8 cellular contexts compared by ENCODE assay signal in the genomic region with DNA sequence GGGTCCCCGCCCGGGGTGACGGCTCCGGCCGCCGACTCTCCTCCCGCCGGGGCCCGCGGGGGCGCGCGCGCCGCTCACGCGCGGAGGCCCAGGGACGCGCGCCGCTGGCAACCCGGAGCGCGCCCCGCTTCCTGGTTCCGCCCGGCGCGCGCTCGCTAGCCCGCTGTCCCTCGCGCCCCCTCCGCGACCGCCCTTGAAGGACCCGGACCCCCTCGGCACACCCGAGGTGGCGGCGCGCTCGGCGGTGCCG. TPM values are rescaled to one million over a fixed set of nuclear protein-coding genes. Genes with fewer than 3 reads are reported as not detected.
DNase-seq lines count a peak whose midpoint lies in the region; ATAC-seq, FAIRE-seq and TF ChIP-seq lines count a peak whose summit lies in the region.

TSS of gene STAT5B (minus strand) at position 33 of the 250 bp plus-strand sequence. CDS start 44,264 bp downstream, outside the sequence.

- H3K4me1 ChIP-seq in A549 (peaks cover 34% of the 10 kb centered on the region), testis (peaks cover 17% of the 10 kb centered on the region)

- H3K27me3 ChIP-seq in testis: no peaks in the 10 kb centered on the region

- POLR2A ChIA-PET in A549 (lab: Yijun Ruan, JAX): no interaction called here
- POLR2A ChIA-PET in naive thymus-derived CD8-positive, alpha-beta T cell (lab: Charles Lee): interaction anchor here (1.4 to 6.7 kb wide), 6 partner anchors 10 to 258 kb away, joined by 3 to 142 read pairs (median 22); partner anchors contain the start of genes DNAJC7, GHDC and STAT5A

- H3K9me3 Mint-ChIP-seq in naive thymus-derived CD8-positive, alpha-beta T cell: no peaks in the 10 kb centered on the region

- TF ChIP-seq EP300 in A549 (IDR thresholded peaks at IDR 0.05): no peak

- 4% methylated on average over 16 of the region's 47 CpGs for WGBS in A549 (ENCODE audit: missing lambda C conversion rate)
- 0% methylated on average over 7 to 28 of the region's 47 CpGs for WGBS in testis, 2 donors

- no peaks in the 10 kb centered on the region for H3K36me3 Mint-ChIP-seq in naive thymus-derived CD8-positive, alpha-beta T cell

- no peak for TF ChIP-seq RAD21 in A549 (conservative IDR thresholded peaks at IDR 0.05 in 1 of 2, IDR thresholded peaks at IDR 0.05 in 1 of 2)

- TF ChIP-seq CTCF in A549 (IDR thresholded peaks at IDR 0.05) (no peak), testis (IDR thresholded peaks at IDR 0.05) (no peak)

- TF ChIP-seq POLR2A in A549 (IDR thresholded peaks at IDR 0.05; ENCODE audit: low read length) (peak; percentile 62), testis (IDR thresholded peaks at IDR 0.05) (no peak)

- intact Hi-C loops in testis (cut with DNase I; ENCODE audit: low total_unique reads): no loop called here

- H3K36me3 ChIP-seq in testis (ENCODE audit: low read depth, missing control alignments): no peaks in the 10 kb centered on the region

- H3K9me3 ChIP-seq in A549 (no peaks in the 10 kb centered on the region), testis (no peaks in the 10 kb centered on the region)

- FAIRE-seq in A549 (lab: Jason Lieb, UNC): no peak
- FAIRE-seq in RCC 7860 (lab: Jason Lieb, UNC): no peak

- CTCF ChIA-PET in A549 (lab: Yijun Ruan, JAX): interaction anchor here (1.4 to 2.0 kb wide), 5 partner anchors 9 to 47 kb away, joined by 3 to 8 read pairs (median 4); no protein-coding TSS in a partner anchor

- peak within 1 kb of the TSS; percentile 86 to 100 (median 96) for H3K4me3 Mint-ChIP-seq in naive thymus-derived CD8-positive, alpha-beta T cell

- H3K4me2 ChIP-seq in A549: peak within 1 kb of the TSS; percentile 88

- DNase-seq in A549 (ENCODE audit: low read depth in 1 of 2, low spot score in 1 of 2): peak; percentile 58 to 83
- peak; percentile 16 for DNase-seq in RCC 7860 (ENCODE audit: low spot score)
- DNase-seq in activated T-helper 9 cell treated with anti-CD3 and anti-CD28 coated beads, Interleukin-2, amount 50 U/mL, for 16 hours (ENCODE audit: low read depth): peak; percentile 46
- peak; percentile 33 for DNase-seq in fibroblast of peridontal ligament (ENCODE audit: extremely low read depth)
- peak in 9 of 10 donors; percentile 51 to 83 (median 69) for DNase-seq in naive thymus-derived CD8-positive, alpha-beta T cell
- DNase-seq in testis: peak; percentile 75

- peak within 1 kb of the TSS; percentile 65 for H3K4me3 ChIP-seq in A549
- H3K4me3 ChIP-seq in testis: peak within 1 kb of the TSS; percentile 82 to 87

- peak in 1 of 2 experiments; percentile 73; a peak in 4 of 6 replicates for ATAC-seq in A549
- ATAC-seq in GM18502 (IDR thresholded peaks at IDR 0.05; ENCODE audit: poor library complexity, unreplicated experiment): peak; percentile 60
- peak; percentile 55 for ATAC-seq in HG03175 (IDR thresholded peaks at IDR 0.05; ENCODE audit: unreplicated experiment)
- peak; percentile 53 to 57 for ATAC-seq in naive thymus-derived CD8-positive, alpha-beta T cell

- H3K27ac Mint-ChIP-seq in naive thymus-derived CD8-positive, alpha-beta T cell: peak within 1 kb of the TSS; percentile 94 to 98 (median 96)

- H3K27me3 Mint-ChIP-seq in naive thymus-derived CD8-positive, alpha-beta T cell: no peaks in the 10 kb centered on the region

- H3K27ac ChIP-seq in A549: peak within 1 kb of the TSS; percentile 94 to 96
- peak within 1 kb of the TSS; percentile 88 to 97 for H3K27ac ChIP-seq in testis

- peaks cover 31 to 59% (median 52%) of the 10 kb centered on the region in 4 donors for H3K4me1 Mint-ChIP-seq in naive thymus-derived CD8-positive, alpha-beta T cell

TF ChIP-seq in A549, 52 proteins besides CTCF, POLR2A, EP300 and RAD21:
- 0 out of 2 replicates have a peak, but pooled peaks have one; percentile 65 for TF ChIP-seq ZSCAN20 (CRISPR knock-in tag; IDR thresholded peaks at IDR 0.05)
- TF ChIP-seq HOXB5 (CRISPR knock-in tag; IDR thresholded peaks at IDR 0.05): 0 out of 2 replicates have a peak, but pooled peaks have one; percentile 45
- TF ChIP-seq EHF (CRISPR knock-in tag; IDR thresholded peaks at IDR 0.05): peak; percentile 13; the same call in 1 of the 2 replicates
- peak in 1 of 2 experiments; percentile 66; a peak in 3 of 5 replicates for TF ChIP-seq JUN (IDR thresholded peaks at IDR 0.05)
- TF ChIP-seq, protein P1, sequence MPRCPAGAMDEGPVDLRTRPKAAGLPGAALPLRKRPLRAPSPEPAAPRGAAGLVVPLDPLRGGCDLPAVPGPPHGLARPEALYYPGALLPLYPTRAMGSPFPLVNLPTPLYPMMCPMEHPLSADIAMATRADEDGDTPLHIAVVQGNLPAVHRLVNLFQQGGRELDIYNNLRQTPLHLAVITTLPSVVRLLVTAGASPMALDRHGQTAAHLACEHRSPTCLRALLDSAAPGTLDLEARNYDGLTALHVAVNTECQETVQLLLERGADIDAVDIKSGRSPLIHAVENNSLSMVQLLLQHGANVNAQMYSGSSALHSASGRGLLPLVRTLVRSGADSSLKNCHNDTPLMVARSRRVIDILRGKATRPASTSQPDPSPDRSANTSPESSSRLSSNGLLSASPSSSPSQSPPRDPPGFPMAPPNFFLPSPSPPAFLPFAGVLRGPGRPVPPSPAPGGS (IDR thresholded peaks at IDR 0.05): 0 out of 3 replicates have a peak, but pooled peaks have one; percentile 52
- TF ChIP-seq REST (IDR thresholded peaks at IDR 0.05): no peak

RNA-seq across cellular contexts. Expression of gene STAT5B, which starts in this region (rescaled TPM):
- polyA plus RNA-seq in A549 (2011; rRNA removed) (37.6 and 51.7 TPM in 2 replicates), A549 (2017; fragmentation: RNase III; extraction: RNeasy Plus Mini Kit Qiagen cat#74134 plus additional on column Dnase treatment) (29.4 to 33.1 TPM (median 31.2 TPM) in 3 replicates), testis (ENCODE audit: insufficient read depth, low read depth, low replicate concordance) (66.0 TPM)
- 24.8 and 30.3 TPM in 2 replicates for polyA plus RNA-seq in A549 (2012; cell fraction: cytosol; rRNA removed)
- polyA plus RNA-seq in A549 (2012; cell fraction: nucleus; rRNA removed): 66.8 and 69.5 TPM in 2 replicates
- polyA minus RNA-seq in A549 (2011; rRNA and poly(A)+ RNA removed): 41.5 and 41.7 TPM in 2 replicates
- total RNA-seq in naive thymus-derived CD8-positive, alpha-beta T cell: 100 to 1,000 TPM; 137 to 149 TPM
- polyA plus RNA-seq in naive thymus-derived CD8-positive, alpha-beta T cell: 10 to 100 TPM; 66.3 to 94.0 (median 82.8) TPM
- total RNA-seq in testis: 10 to 100 TPM; 65.9 to 81.5 TPM

Comparison
In these comparisons a context has a peak if more than half of its experiments do, and no peak if none do; other contexts are left out.
1. DNase-seq: peak in every context shown above with its lines; median percentile 75 in testis; 70 in A549; 69 in naive thymus-derived CD8-positive, alpha-beta T cell; 46 in activated T-helper 9 cell treated with anti-CD3 and anti-CD28 coated beads, Interleukin-2, amount 50 U/mL, for 16 hours; 33 in fibroblast of peridontal ligament; 16 in RCC 7860.